11 cellular contexts compared by ENCODE assay signal in genomic region chr12:76152161-76152807, GRCh38.
DNase-seq lines count a peak whose midpoint lies in the region; ATAC-seq and TF ChIP-seq lines count a peak whose summit lies in the region.
"Had no signal": no experiment of that assay in that cellular context is flagged by ENCODE, and none has a peak within 500 bp of the region (broad histone marks: within the 10 kb centered on the region; RNA-seq: fewer than 3 reads in every experiment).

No MANE protein-coding gene starts in this region.

- H4K20me1 ChIP-seq in SK-N-SH (ENCODE audit: insufficient read depth) (no peaks in the 10 kb centered on the region), GM23338 (replicated peaks; ENCODE audit: insufficient read depth) (no peaks in the 10 kb centered on the region)

- no peaks in the 10 kb centered on the region for H3K27me3 ChIP-seq in SK-N-SH (ENCODE audit: insufficient read depth)
- no peaks in the 10 kb centered on the region for H3K27me3 ChIP-seq in GM23338 (ENCODE audit: insufficient read depth)
- no peaks in the 10 kb centered on the region for H3K27me3 ChIP-seq in neutrophil
- H3K27me3 ChIP-seq in suprapubic skin, result no peaks in the 10 kb centered on the region
- H3K27me3 ChIP-seq: SJSA1 had no signal

- H3K9me2 ChIP-seq in SK-N-SH (no peaks in the 10 kb centered on the region), GM23338 (ENCODE audit: insufficient read depth) (no peaks in the 10 kb centered on the region)

- H3F3A ChIP-seq in SK-N-SH (replicated peaks; ENCODE audit: insufficient read depth) (no peaks in the 10 kb centered on the region), GM23338 (replicated peaks; ENCODE audit: low read depth) (no peaks in the 10 kb centered on the region)

- no peak for TF ChIP-seq RAD21 in SK-N-SH (IDR thresholded peaks at IDR 0.05; ENCODE audit: low read length)

- no peaks in the 10 kb centered on the region for H3K9me3 Mint-ChIP-seq in GM23338
- H3K9me3 Mint-ChIP-seq: HFFc6 had no signal

- H3K4me1 ChIP-seq in SK-N-SH (ENCODE audit: control insufficient read depth in 1 of 2, insufficient read depth in 2 of 2, low read depth in 1 of 2, low read length in 1 of 2), result no peaks in the 10 kb centered on the region
- no peaks in the 10 kb centered on the region; the same call in 1 of the 2 replicates for H3K4me1 ChIP-seq in GM23338 (ENCODE audit: insufficient read depth)
- peaks cover 40 to 41% of the 10 kb centered on the region in 2 experiments for H3K4me1 ChIP-seq in neutrophil (ENCODE audit: control insufficient read depth in 1 of 2, insufficient read depth in 1 of 2, low read depth in 1 of 2, low read length in 1 of 2)
- H3K4me1 ChIP-seq in suprapubic skin, result no peaks in the 10 kb centered on the region
- H3K4me1 ChIP-seq: SJSA1 had no signal

- in situ Hi-C loops in KBM-7 (cut with MboI; ENCODE audit: low pct_unique_long_range_greater_than_20kb, low sequenced_read_pairs), result no loop called here

- H3K4me1 Mint-ChIP-seq in GM23338, result peaks cover 3% of the 10 kb centered on the region; the same call in 2 of the 3 replicates

- POLR2A ChIA-PET in SK-N-SH (lab: Yijun Ruan, JAX), result no interaction called here

- no peaks in the 10 kb centered on the region for H3K36me3 Mint-ChIP-seq in GM23338 (ENCODE audit: low read depth)

- H3K36me3 ChIP-seq in SK-N-SH (replicated peaks in 1 of 2; ENCODE audit: control insufficient read depth in 1 of 2, insufficient read depth in 2 of 2, low read length in 1 of 2) (no peaks in the 10 kb centered on the region), GM23338 (ENCODE audit: insufficient read depth) (no peaks in the 10 kb centered on the region), neutrophil (no peaks in the 10 kb centered on the region), suprapubic skin (no peaks in the 10 kb centered on the region)
- H3K36me3 ChIP-seq: SJSA1 had no signal

- no peak for ATAC-seq in SK-N-SH treated with all-trans-retinoic acid at 6 μM for 48 hours
- no peak for ATAC-seq in GM23338

- H3K27ac Mint-ChIP-seq in GM23338, result no peak overlapping the region
- H3K27ac Mint-ChIP-seq: HFFc6 had no signal

- TF ChIP-seq POLR2A in suprapubic skin (IDR thresholded peaks at IDR 0.05), result no peak

- no peak overlapping the region for H3K9ac ChIP-seq in SK-N-SH

- no peak overlapping the region for H3K27ac ChIP-seq in SK-N-SH (ENCODE audit: low read depth in 2 of 2, low read length in 1 of 2)
- H3K27ac ChIP-seq in GM23338 (ENCODE audit: low read depth), result no peak overlapping the region
- H3K27ac ChIP-seq in neutrophil, result peak overlapping the region; percentile 70
- no peak overlapping the region for H3K27ac ChIP-seq in suprapubic skin
- H3K27ac ChIP-seq: 22Rv1, SJSA1 had no signal

- no peak for TF ChIP-seq EP300 in SK-N-SH (IDR thresholded peaks at IDR 0.05; ENCODE audit: borderline replicate concordance in 1 of 2, low read depth in 1 of 2, low read length in 1 of 2)
- no peak for TF ChIP-seq EP300 in suprapubic skin (IDR thresholded peaks at IDR 0.05)

- H3K4me3 ChIP-seq in SK-N-SH (ENCODE audit: low read depth in 2 of 2, low read length in 1 of 2) (no peak overlapping the region), GM23338 (no peak overlapping the region), neutrophil (ENCODE audit: low read depth in 1 of 2, low read length in 1 of 2) (no peak overlapping the region), suprapubic skin (no peak overlapping the region)
- H3K4me3 ChIP-seq: SJSA1 had no signal

- DNase-seq in SK-N-SH (no peak), GM23338 (ENCODE audit: low spot score) (no peak), KBM-7 (peak; percentile 63), DMS 273 treated with DMSO at 0.1 percent for 48 hours (lab: John Stamatoyannopoulos, UW) (no peak), suprapubic skin (ENCODE audit: low spot score in 2 of 2) (no peak)
- DNase-seq in activated CD8-positive, alpha-beta memory T cell treated with anti-CD3 and anti-CD28 coated beads for 24 hours, result no peak
- DNase-seq: HFFc6 had no signal

- H3K27me3 Mint-ChIP-seq in GM23338 (ENCODE audit: insufficient read depth, low read depth, poor library complexity), result no peaks in the 10 kb centered on the region

- H3K4me3 Mint-ChIP-seq in GM23338, result no peak overlapping the region
- H3K4me3 Mint-ChIP-seq: HFFc6 had no signal

- H2AFZ ChIP-seq in SK-N-SH (ENCODE audit: low read depth) (peak overlapping the region; percentile 62; the same call in 1 of the 2 replicates), GM23338 (peak overlapping the region; percentile 75; the same call in 1 of the 2 replicates)

- H3K79me2 ChIP-seq in SK-N-SH (ENCODE audit: insufficient read depth), result no peaks in the 10 kb centered on the region
- H3K79me2 ChIP-seq in GM23338 (replicated peaks; ENCODE audit: insufficient read depth), result no peaks in the 10 kb centered on the region

- CTCF ChIA-PET in SK-N-SH (lab: Yijun Ruan, JAX), result no interaction called here

- H3K9me3 ChIP-seq in SK-N-SH (no peaks in the 10 kb centered on the region), neutrophil (no peaks in the 10 kb centered on the region), suprapubic skin (no peaks in the 10 kb centered on the region)
- H3K9me3 ChIP-seq: SJSA1 had no signal

- TF ChIP-seq CTCF in SK-N-SH (IDR thresholded peaks at IDR 0.05) (no peak), GM23338 (conservative IDR thresholded peaks at IDR 0.05; ENCODE audit: low read depth in 2 of 2) (no peak), neutrophil (IDR thresholded peaks at IDR 0.05) (no peak), suprapubic skin (IDR thresholded peaks at IDR 0.05) (no peak)

- 93% methylated on average over 4 of the region's 4 CpGs for WGBS in SK-N-SH (ENCODE audit: low lambda C conversion rate)
- WGBS in suprapubic skin, result 72% methylated on average over 4 of the region's 4 CpGs

- H3K4me2 ChIP-seq in SK-N-SH (no peak overlapping the region), GM23338 (no peak overlapping the region)

TF ChIP-seq in SK-N-SH, 30 proteins besides CTCF, POLR2A, EP300 and RAD21:
- TF ChIP-seq USF1 (IDR thresholded peaks at IDR 0.05; ENCODE audit: borderline replicate concordance, low read depth), result no peak

TF ChIP-seq in SK-N-SH treated with all-trans-retinoic acid at 6 μM for 48 hours, 23 proteins besides CTCF, POLR2A, EP300 and RAD21 (continues in another document):
- TF ChIP-seq SNAI2 (CRISPR knock-in tag; IDR thresholded peaks at IDR 0.05) (no peak), ZNF565 (CRISPR knock-in tag; conservative IDR thresholded peaks at IDR 0.05; ENCODE audit: low read depth) (no peak), ARNTL (CRISPR knock-in tag; IDR thresholded peaks at IDR 0.05; ENCODE audit: borderline replicate concordance, low read depth) (no peak), POU6F1 (CRISPR knock-in tag; IDR thresholded peaks at IDR 0.05; ENCODE audit: borderline replicate concordance, low read depth) (no peak), RARB (CRISPR knock-in tag; IDR thresholded peaks at IDR 0.05) (no peak), ISL1 (CRISPR knock-in tag; IDR thresholded peaks at IDR 0.05) (no peak), ZFP30 (CRISPR knock-in tag; IDR thresholded peaks at IDR 0.05) (no peak), ZFP3 (CRISPR knock-in tag; IDR thresholded peaks at IDR 0.05) (no peak)

TF ChIP-seq in GM23338, 12 proteins besides CTCF, POLR2A, EP300 and RAD21 (continues in another document):
- TF ChIP-seq NANOG (IDR thresholded peaks at IDR 0.05; ENCODE audit: borderline replicate concordance), result no peak
- TF ChIP-seq STAT1 (IDR thresholded peaks at IDR 0.05; ENCODE audit: unreplicated experiment), result no peak
